Comparison of ENCODE assay signal across 8 cellular contexts in the genomic region with DNA sequence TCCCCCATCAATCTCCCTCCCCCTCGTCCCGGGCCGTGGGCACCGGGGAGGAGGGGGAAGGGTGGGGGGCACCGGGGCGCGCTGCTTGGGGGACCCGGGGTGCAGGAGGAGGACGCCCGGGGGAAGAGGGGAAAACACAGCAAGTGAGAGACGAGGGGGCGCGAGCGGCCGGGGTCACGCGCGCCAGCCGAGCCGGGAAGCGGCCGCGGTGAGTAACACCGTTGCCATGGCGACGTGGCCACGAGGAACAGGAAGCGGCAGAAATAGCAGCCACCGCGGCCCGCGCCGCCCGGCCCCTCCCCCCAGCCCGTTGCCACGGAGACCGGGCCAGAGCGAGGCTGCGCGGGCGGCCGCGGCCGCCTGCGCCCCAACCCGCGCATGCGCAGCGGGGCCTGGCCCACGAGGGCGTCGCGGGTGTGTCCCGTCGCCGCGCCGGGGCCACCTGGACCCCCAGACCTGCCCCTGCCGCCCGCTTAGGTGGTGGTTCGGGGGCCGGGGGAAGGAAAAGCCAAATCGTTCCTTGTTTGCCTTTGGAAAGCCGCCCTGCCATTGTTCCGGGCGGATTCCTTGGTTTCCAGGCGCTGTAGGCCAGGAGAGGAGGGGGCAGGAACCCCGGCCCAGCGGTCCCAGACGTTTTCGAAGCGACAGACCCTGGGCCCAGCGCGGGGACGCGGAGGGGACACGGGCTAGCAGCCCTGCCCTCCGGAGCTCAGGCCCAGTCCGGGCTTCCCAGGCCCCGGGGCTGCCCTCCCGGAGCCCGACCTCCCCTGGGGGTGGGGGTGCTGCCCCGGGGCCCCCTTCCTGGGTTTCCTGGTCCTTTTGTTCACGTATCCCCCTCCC.
DNase-seq lines count a peak whose midpoint lies in the region; ATAC-seq and TF ChIP-seq lines count a peak whose summit lies in the region.

No MANE protein-coding gene starts in this region.

- peak overlapping the region; percentile 93 for H3K27ac Mint-ChIP-seq in dendritic cell treated with granulocyte-macrophage colony-stimulating factor and Interleukin-4, amounts not matched to agents 40 ng/mL and 50 ng/mL, for 4 days

- intact Hi-C loops in dendritic cell treated with granulocyte-macrophage colony-stimulating factor and Interleukin-4, amounts not matched to agents 40 ng/mL and 50 ng/mL, for 4 days (cut with micrococcal nuclease), result loop anchor here (10.0 kb wide), 1 partner anchor 239 kb away; a partner anchor contains a TSS
- intact Hi-C loops in left lung (cut with DNase I), result no loop called here

- DNase-seq in C1 segment of cervical spinal cord (lab: John Stamatoyannopoulos, UW) (peak; percentile 65 to 95 (median 91)), NCI-H748 (lab: John Stamatoyannopoulos, UW; ENCODE audit: unreplicated experiment) (peak; percentile 98), left lung (peak; percentile 99 to 100)
- DNase-seq in activated CD4-positive, alpha-beta T cell treated with anti-CD3 and anti-CD28 coated beads, Interleukin-2, amount 50 U/mL, for 24 hours (ENCODE audit: low read depth in 1 of 2, low spot score in 1 of 2), result peak; percentile 98
- peak; percentile 99 to 100 for DNase-seq in stimulated activated CD4-positive, alpha-beta T cell treated with anti-CD3 and anti-CD28 coated beads, Interleukin-2, amount 100 ng/mL, for 24 hours

- no peaks in the 10 kb centered on the region for H3K27me3 Mint-ChIP-seq in dendritic cell treated with granulocyte-macrophage colony-stimulating factor and Interleukin-4, amounts not matched to agents 40 ng/mL and 50 ng/mL, for 4 days

- H3K4me1 ChIP-seq in left lung, result peaks cover 14 to 45% of the 10 kb centered on the region in 2 donors

- no peaks in the 10 kb centered on the region for H3K9me3 ChIP-seq in left lung

- peak overlapping the region; percentile 99 to 100 for H3K27ac ChIP-seq in left lung

- H3K4me3 ChIP-seq in left lung, result peak overlapping the region; percentile 48 to 53

- H3K27me3 ChIP-seq in left lung, result no peaks in the 10 kb centered on the region

- peaks cover 45% of the 10 kb centered on the region for H3K4me1 Mint-ChIP-seq in dendritic cell treated with granulocyte-macrophage colony-stimulating factor and Interleukin-4, amounts not matched to agents 40 ng/mL and 50 ng/mL, for 4 days (ENCODE audit: low read depth)

- H3K36me3 ChIP-seq in left lung, result no peaks in the 10 kb centered on the region

- H3K4me3 Mint-ChIP-seq in dendritic cell treated with granulocyte-macrophage colony-stimulating factor and Interleukin-4, amounts not matched to agents 40 ng/mL and 50 ng/mL, for 4 days, result peak overlapping the region; percentile 82

- no peak for TF ChIP-seq CTCF in left lung (IDR thresholded peaks at IDR 0.05)

- ATAC-seq in GM19395 (IDR thresholded peaks at IDR 0.05; ENCODE audit: unreplicated experiment) (peak; percentile 79), HG03558 (IDR thresholded peaks at IDR 0.05; ENCODE audit: extremely low read depth, unreplicated experiment) (peak; percentile 70), left lung (peak; percentile 91)

- peaks cover 12% of the 10 kb centered on the region for H3K9me3 Mint-ChIP-seq in dendritic cell treated with granulocyte-macrophage colony-stimulating factor and Interleukin-4, amounts not matched to agents 40 ng/mL and 50 ng/mL, for 4 days

- no peaks in the 10 kb centered on the region for H3K36me3 Mint-ChIP-seq in dendritic cell treated with granulocyte-macrophage colony-stimulating factor and Interleukin-4, amounts not matched to agents 40 ng/mL and 50 ng/mL, for 4 days (ENCODE audit: low read depth)

Comparison
In these comparisons a context has a peak if more than half of its experiments do, and no peak if none do; other contexts are left out.
1. Peak in every context shown above with its lines: DNase-seq, ATAC-seq, H3K4me3 ChIP-seq and H3K27ac ChIP-seq.